8 cellular contexts compared by ENCODE assay signal in genomic region chr1:6037338-6037762, GRCh38. TPM values are rescaled to one million over a fixed set of nuclear protein-coding genes. Genes with fewer than 3 reads are reported as not detected.
A peak's percentile ranks its signal among the peaks of the same experiment; 100 is the strongest.
DNase-seq lines count a peak whose midpoint lies in the region; ATAC-seq lines count a peak whose summit lies in the region.

No MANE protein-coding gene starts in this region.

- no peak overlapping the region for H4K12ac ChIP-seq in trophoblast cell (ENCODE audit: low read depth, low read length)

- no peaks in the 10 kb centered on the region for H3K4me1 ChIP-seq in trophoblast cell (ENCODE audit: control insufficient read depth in 1 of 2, insufficient read depth in 2 of 2, low read length in 2 of 2)

- no peak overlapping the region for H2AK5ac ChIP-seq in trophoblast cell (ENCODE audit: low read length)

- CTCF ChIA-PET in activated naive CD4-positive, alpha-beta T cell treated with anti-CD3 and anti-CD28 coated beads, Interleukin-2, amount 10 ng/mL, durations not matched to agents 7 days and 5 days (lab: Charles Lee): interaction anchor here (1.6 kb wide), 1 partner anchor 10 kb away, joined by 3 read pairs; no protein-coding TSS in a partner anchor

- no peaks in the 10 kb centered on the region for H3K79me1 ChIP-seq in trophoblast cell (ENCODE audit: low read length)

- no peaks in the 10 kb centered on the region for H3K9me3 ChIP-seq in trophoblast cell (ENCODE audit: insufficient read depth, low read depth, low read length)

- ATAC-seq in HG03175 (IDR thresholded peaks at IDR 0.05; ENCODE audit: unreplicated experiment): peak; percentile 68
- ATAC-seq in stimulated activated naive CD8-positive, alpha-beta T cell treated with anti-CD3 and anti-CD28 coated beads, Interleukin-15, Interleukin-2, amounts not matched to agents 100 U/mL and 50 U/mL, for 24 hours: peak; percentile 63

- H2AFZ ChIP-seq in trophoblast cell (ENCODE audit: insufficient read depth, low read length, poor library complexity): no peak overlapping the region

- H3K4me2 ChIP-seq in trophoblast cell (ENCODE audit: low read length): no peak overlapping the region

- H3K27me3 ChIP-seq in trophoblast cell (ENCODE audit: insufficient read depth, low read length): no peaks in the 10 kb centered on the region

- H3K9ac ChIP-seq in trophoblast cell (ENCODE audit: low read length): no peak overlapping the region

- no peak overlapping the region for H4K91ac ChIP-seq in trophoblast cell (ENCODE audit: low read depth, low read length)

- H3K18ac ChIP-seq in trophoblast cell (ENCODE audit: low read length): no peak overlapping the region

- no peak overlapping the region for H3K4ac ChIP-seq in trophoblast cell (ENCODE audit: low read depth, low read length)

- no peak overlapping the region for H3K14ac ChIP-seq in trophoblast cell (ENCODE audit: low read length)

- no peak overlapping the region for H2BK12ac ChIP-seq in trophoblast cell (ENCODE audit: low read length)

- no CpG with 5 or more reads among the region's 9 CpGs for WGBS in trophoblast cell (ENCODE audit: extremely low coverage, insufficient coverage, insufficient read length)

- no peak overlapping the region for H3K27ac ChIP-seq in trophoblast cell (ENCODE audit: low read depth, low read length)

- no peaks in the 10 kb centered on the region for H3K27me3 Mint-ChIP-seq in activated naive CD4-positive, alpha-beta T cell treated with anti-CD3 and anti-CD28 coated beads, Interleukin-2, amount 10 ng/mL, durations not matched to agents 7 days and 5 days
- H3K27me3 Mint-ChIP-seq in activated naive CD8-positive, alpha-beta T cell treated with anti-CD3 and anti-CD28 coated beads for 36 hours: no peaks in the 10 kb centered on the region

- no peaks in the 10 kb centered on the region for H3K9me3 Mint-ChIP-seq in activated naive CD4-positive, alpha-beta T cell treated with anti-CD3 and anti-CD28 coated beads, Interleukin-2, amount 10 ng/mL, durations not matched to agents 7 days and 5 days
- H3K9me3 Mint-ChIP-seq in activated naive CD8-positive, alpha-beta T cell treated with anti-CD3 and anti-CD28 coated beads for 36 hours: no peaks in the 10 kb centered on the region

- peak overlapping the region; percentile 58 for H3K27ac Mint-ChIP-seq in activated naive CD4-positive, alpha-beta T cell treated with anti-CD3 and anti-CD28 coated beads, Interleukin-2, amount 10 ng/mL, durations not matched to agents 7 days and 5 days
- peak overlapping the region; percentile 16 for H3K27ac Mint-ChIP-seq in activated naive CD8-positive, alpha-beta T cell treated with anti-CD3 and anti-CD28 coated beads for 36 hours

- H2BK120ac ChIP-seq in trophoblast cell (ENCODE audit: insufficient read depth, low read length, poor library complexity): no peak overlapping the region

- no peak overlapping the region for H2BK5ac ChIP-seq in trophoblast cell (ENCODE audit: low read depth, low read length, poor library complexity)

- H3K23ac ChIP-seq in trophoblast cell (ENCODE audit: low read length): no peak overlapping the region

- peaks cover 51% of the 10 kb centered on the region for H3K4me1 Mint-ChIP-seq in activated naive CD4-positive, alpha-beta T cell treated with anti-CD3 and anti-CD28 coated beads, Interleukin-2, amount 10 ng/mL, durations not matched to agents 7 days and 5 days
- H3K4me1 Mint-ChIP-seq in activated naive CD8-positive, alpha-beta T cell treated with anti-CD3 and anti-CD28 coated beads for 36 hours: peaks cover 46% of the 10 kb centered on the region

- peaks cover 47% of the 10 kb centered on the region for H3K36me3 Mint-ChIP-seq in activated naive CD4-positive, alpha-beta T cell treated with anti-CD3 and anti-CD28 coated beads, Interleukin-2, amount 10 ng/mL, durations not matched to agents 7 days and 5 days
- H3K36me3 Mint-ChIP-seq in activated naive CD8-positive, alpha-beta T cell treated with anti-CD3 and anti-CD28 coated beads for 36 hours: peaks cover 28% of the 10 kb centered on the region

- no peak overlapping the region for H3K4me3 Mint-ChIP-seq in activated naive CD4-positive, alpha-beta T cell treated with anti-CD3 and anti-CD28 coated beads, Interleukin-2, amount 10 ng/mL, durations not matched to agents 7 days and 5 days
- no peak overlapping the region for H3K4me3 Mint-ChIP-seq in activated naive CD8-positive, alpha-beta T cell treated with anti-CD3 and anti-CD28 coated beads for 36 hours

- DNase-seq in activated naive CD4-positive, alpha-beta T cell treated with anti-CD3 and anti-CD28 coated beads, Interleukin-2, amount 10 ng/mL, durations not matched to agents 7 days and 5 days: peak; percentile 33
- no peak for DNase-seq in activated naive CD4-positive, alpha-beta T cell treated with anti-CD3 and anti-CD28 coated beads, Interleukin-2, amount 50 U/mL, for 16 hours
- DNase-seq in activated naive CD8-positive, alpha-beta T cell treated with anti-CD3 and anti-CD28 coated beads for 36 hours: peak; percentile 30
- peak; percentile 30 for DNase-seq in stimulated activated naive CD8-positive, alpha-beta T cell treated with anti-CD3 and anti-CD28 coated beads, Interleukin-15, Interleukin-2, amounts not matched to agents 100 U/mL and 50 U/mL, for 24 hours
- DNase-seq in mucosa of gallbladder (ENCODE audit: low spot score): no peak
- DNase-seq in trophoblast cell: no peak
- DNase-seq in stimulated activated CD4-positive, alpha-beta T cell treated with anti-CD3 and anti-CD28 coated beads, Interleukin-12 subunit alpha, Interleukin-12 subunit beta, amount 100 ng/mL, for 4 hours: no peak

- H3K36me3 ChIP-seq in trophoblast cell (ENCODE audit: control insufficient read depth in 1 of 2, insufficient read depth in 2 of 2, low read length in 2 of 2): no peaks in the 10 kb centered on the region

- no peak overlapping the region for H4K8ac ChIP-seq in trophoblast cell (ENCODE audit: low read depth, low read length)

- H3K79me2 ChIP-seq in trophoblast cell (ENCODE audit: control insufficient read depth, insufficient read depth, low read length, poor library complexity): no peaks in the 10 kb centered on the region

- H3K4me3 ChIP-seq in trophoblast cell (ENCODE audit: low read depth, low read length): no peak overlapping the region

RNA-seq across cellular contexts. Expression of gene KCNAB2, which starts 8.3 kb away (rescaled TPM):
- 100 to 1,000 TPM; 209 to 218 TPM for total RNA-seq in activated naive CD8-positive, alpha-beta T cell treated with anti-CD3 and anti-CD28 coated beads for 36 hours
- total RNA-seq in mucosa of gallbladder: 16.1 TPM
- polyA plus RNA-seq in trophoblast cell (2013): 0.55 and 0.57 TPM in 2 replicates

RNA-seq across cellular contexts. Expression of gene NPHP4, which starts 45.1 kb away (rescaled TPM):
- total RNA-seq in activated naive CD8-positive, alpha-beta T cell treated with anti-CD3 and anti-CD28 coated beads for 36 hours: 10 to 100 TPM; 11.4 to 12.6 TPM
- 20.6 TPM for total RNA-seq in mucosa of gallbladder
- 2.2 and 2.4 TPM in 2 replicates for polyA plus RNA-seq in trophoblast cell (2013)

Comparison
In these comparisons a context has a peak if more than half of its experiments do, and no peak if none do; other contexts are left out.
1. DNase-seq: peak in activated naive CD4-positive, alpha-beta T cell treated with anti-CD3 and anti-CD28 coated beads, Interleukin-2, amount 10 ng/mL, durations not matched to agents 7 days and 5 days (single experiment), activated naive CD8-positive, alpha-beta T cell treated with anti-CD3 and anti-CD28 coated beads for 36 hours (single experiment) and stimulated activated naive CD8-positive, alpha-beta T cell treated with anti-CD3 and anti-CD28 coated beads, Interleukin-15, Interleukin-2, amounts not matched to agents 100 U/mL and 50 U/mL, for 24 hours (single experiment); none in activated naive CD4-positive, alpha-beta T cell treated with anti-CD3 and anti-CD28 coated beads, Interleukin-2, amount 50 U/mL, for 16 hours (single experiment), mucosa of gallbladder (single experiment), trophoblast cell (0 of 2) and stimulated activated CD4-positive, alpha-beta T cell treated with anti-CD3 and anti-CD28 coated beads, Interleukin-12 subunit alpha, Interleukin-12 subunit beta, amount 100 ng/mL, for 4 hours (single experiment).
2. RNA of gene KCNAB2, which starts 8.3 kb away (total RNA-seq): 209 to 218 TPM in activated naive CD8-positive, alpha-beta T cell treated with anti-CD3 and anti-CD28 coated beads for 36 hours; 16.1 TPM in mucosa of gallbladder (single experiment); every median in the first group is over 10 times any median in the second.